ENCODE assay signal across 9 cellular contexts in genomic region chr22:50398698-50399648, GRCh38. TPM values are rescaled to one million over a fixed set of nuclear protein-coding genes. Genes with fewer than 3 reads are reported as not detected.
DNase-seq lines count a peak whose midpoint lies in the region; ATAC-seq and TF ChIP-seq lines count a peak whose summit lies in the region.
"Had no signal": no experiment of that assay in that cellular context is flagged by ENCODE, and none has a peak within 500 bp of the region (broad histone marks: within the 10 kb centered on the region; RNA-seq: fewer than 3 reads in every experiment).

No MANE protein-coding gene starts in this region.

- H3K4me1 Mint-ChIP-seq in stimulated activated naive CD8-positive, alpha-beta T cell treated with anti-CD3 and anti-CD28 coated beads, Interleukin-15, Interleukin-2, amounts not matched to agents 100 ng/mL and 50 ng/mL, for 24 hours (ENCODE audit: low read depth), result peaks cover 34% of the 10 kb centered on the region
- peaks cover 13% of the 10 kb centered on the region for H3K4me1 Mint-ChIP-seq in activated naive CD8-positive, alpha-beta T cell treated with anti-CD3 and anti-CD28 coated beads for 36 hours

- WGBS in mesendoderm (ENCODE audit: extremely low coverage, insufficient coverage, low lambda C conversion rate), result no CpG with 5 or more reads among the region's 17 CpGs

- no peak overlapping the region for H3K4me3 Mint-ChIP-seq in stimulated activated naive CD8-positive, alpha-beta T cell treated with anti-CD3 and anti-CD28 coated beads, Interleukin-15, Interleukin-2, amounts not matched to agents 100 ng/mL and 50 ng/mL, for 24 hours
- H3K4me3 Mint-ChIP-seq in activated naive CD8-positive, alpha-beta T cell treated with anti-CD3 and anti-CD28 coated beads for 36 hours, result no peak overlapping the region

- no peak overlapping the region for H3K4ac ChIP-seq in mesendoderm (ENCODE audit: low read depth, low read length)

- H4K8ac ChIP-seq in mesendoderm (ENCODE audit: low read depth, low read length), result no peak overlapping the region

- no peak overlapping the region for H2AK5ac ChIP-seq in mesendoderm (ENCODE audit: low read length)

- H3K79me2 ChIP-seq in mesendoderm (ENCODE audit: control insufficient read depth, insufficient read depth, low read length), result no peaks in the 10 kb centered on the region

- H2BK120ac ChIP-seq in mesendoderm (ENCODE audit: low read depth, low read length), result no peak overlapping the region

- H3K27me3 ChIP-seq in mesendoderm (ENCODE audit: insufficient read depth, low read length, poor library complexity), result no peaks in the 10 kb centered on the region

- peaks cover 7% of the 10 kb centered on the region for H3K4me1 ChIP-seq in mesendoderm (ENCODE audit: control insufficient read depth, low read depth, low read length)

- H3K27ac ChIP-seq in mesendoderm (ENCODE audit: low read depth, low read length) (no peak overlapping the region), coronary artery (peak overlapping the region in 1 of 2 donors; percentile 75)

- no peak overlapping the region for H3K4me3 ChIP-seq in mesendoderm (ENCODE audit: low read length)
- H3K4me3 ChIP-seq in coronary artery, result no peak overlapping the region

- no peak overlapping the region for H2BK15ac ChIP-seq in mesendoderm (replicated peaks; ENCODE audit: low read depth)

- H3K56ac ChIP-seq in mesendoderm (ENCODE audit: low read length), result peak overlapping the region; percentile 50

- H3K27ac Mint-ChIP-seq in stimulated activated naive CD8-positive, alpha-beta T cell treated with anti-CD3 and anti-CD28 coated beads, Interleukin-15, Interleukin-2, amounts not matched to agents 100 ng/mL and 50 ng/mL, for 24 hours, result peak overlapping the region; percentile 68
- H3K27ac Mint-ChIP-seq in activated naive CD8-positive, alpha-beta T cell treated with anti-CD3 and anti-CD28 coated beads for 36 hours, result peak overlapping the region; percentile 34

- no peaks in the 10 kb centered on the region for H3K36me3 ChIP-seq in mesendoderm (ENCODE audit: control insufficient read depth, insufficient read depth, low read length)

- no peaks in the 10 kb centered on the region for H3K27me3 Mint-ChIP-seq in stimulated activated naive CD8-positive, alpha-beta T cell treated with anti-CD3 and anti-CD28 coated beads, Interleukin-15, Interleukin-2, amounts not matched to agents 100 ng/mL and 50 ng/mL, for 24 hours
- H3K27me3 Mint-ChIP-seq in activated naive CD8-positive, alpha-beta T cell treated with anti-CD3 and anti-CD28 coated beads for 36 hours, result no peaks in the 10 kb centered on the region

- no peak for ATAC-seq in stimulated activated naive CD8-positive, alpha-beta T cell treated with anti-CD3 and anti-CD28 coated beads, Interleukin-15, Interleukin-2, amounts not matched to agents 100 U/mL and 50 U/mL, for 24 hours
- no peak for ATAC-seq in HG03108 (IDR thresholded peaks at IDR 0.05; ENCODE audit: unreplicated experiment)

- no peak for TF ChIP-seq CTCF in coronary artery (IDR thresholded peaks at IDR 0.05)

- peaks cover 30% of the 10 kb centered on the region for H3K36me3 Mint-ChIP-seq in stimulated activated naive CD8-positive, alpha-beta T cell treated with anti-CD3 and anti-CD28 coated beads, Interleukin-15, Interleukin-2, amounts not matched to agents 100 ng/mL and 50 ng/mL, for 24 hours (ENCODE audit: low read depth)
- peaks cover 3% of the 10 kb centered on the region for H3K36me3 Mint-ChIP-seq in activated naive CD8-positive, alpha-beta T cell treated with anti-CD3 and anti-CD28 coated beads for 36 hours

- peak overlapping the region; percentile 68 for H3K23ac ChIP-seq in mesendoderm (ENCODE audit: low read length)

- no peak overlapping the region for H2BK5ac ChIP-seq in mesendoderm (ENCODE audit: low read length)

- no peaks in the 10 kb centered on the region for H3K9me3 Mint-ChIP-seq in stimulated activated naive CD8-positive, alpha-beta T cell treated with anti-CD3 and anti-CD28 coated beads, Interleukin-15, Interleukin-2, amounts not matched to agents 100 ng/mL and 50 ng/mL, for 24 hours
- H3K9me3 Mint-ChIP-seq in activated naive CD8-positive, alpha-beta T cell treated with anti-CD3 and anti-CD28 coated beads for 36 hours, result no peaks in the 10 kb centered on the region

- no peak overlapping the region for H3K9ac ChIP-seq in mesendoderm (ENCODE audit: low read length)

- H3K18ac ChIP-seq in mesendoderm (ENCODE audit: low read length), result no peak overlapping the region

- no peak overlapping the region for H3K4me2 ChIP-seq in mesendoderm (ENCODE audit: low read length)

- no peak overlapping the region for H4K5ac ChIP-seq in mesendoderm (ENCODE audit: low read length)

- peaks cover 3% of the 10 kb centered on the region for H3K79me1 ChIP-seq in mesendoderm (ENCODE audit: low read length)

- DNase-seq in stimulated activated naive CD8-positive, alpha-beta T cell treated with anti-CD3 and anti-CD28 coated beads, Interleukin-15, Interleukin-2, amounts not matched to agents 100 U/mL and 50 U/mL, for 24 hours, result no peak
- DNase-seq in activated naive CD8-positive, alpha-beta T cell treated with anti-CD3 and anti-CD28 coated beads for 36 hours, result no peak
- DNase-seq in mesendoderm (no peak), coronary artery (ENCODE audit: low spot score) (no peak), islet precursor cell (no peak), foreskin melanocyte (no peak)
- DNase-seq: NCI-H1694 had no signal

RNA-seq across cellular contexts. Expression of gene PPP6R2, which starts 55.8 kb away (rescaled TPM):
- 10 to 100 TPM; 38.3 to 41.2 TPM for total RNA-seq in activated naive CD8-positive, alpha-beta T cell treated with anti-CD3 and anti-CD28 coated beads for 36 hours
- polyA plus RNA-seq in mesendoderm (2013, experiment 1 of 2), result 15.2 TPM
- 16.2 TPM for polyA plus RNA-seq in mesendoderm (2013, experiment 2 of 2)
